Comparison of ENCODE assay signal across 10 cellular contexts in the genomic region with DNA sequence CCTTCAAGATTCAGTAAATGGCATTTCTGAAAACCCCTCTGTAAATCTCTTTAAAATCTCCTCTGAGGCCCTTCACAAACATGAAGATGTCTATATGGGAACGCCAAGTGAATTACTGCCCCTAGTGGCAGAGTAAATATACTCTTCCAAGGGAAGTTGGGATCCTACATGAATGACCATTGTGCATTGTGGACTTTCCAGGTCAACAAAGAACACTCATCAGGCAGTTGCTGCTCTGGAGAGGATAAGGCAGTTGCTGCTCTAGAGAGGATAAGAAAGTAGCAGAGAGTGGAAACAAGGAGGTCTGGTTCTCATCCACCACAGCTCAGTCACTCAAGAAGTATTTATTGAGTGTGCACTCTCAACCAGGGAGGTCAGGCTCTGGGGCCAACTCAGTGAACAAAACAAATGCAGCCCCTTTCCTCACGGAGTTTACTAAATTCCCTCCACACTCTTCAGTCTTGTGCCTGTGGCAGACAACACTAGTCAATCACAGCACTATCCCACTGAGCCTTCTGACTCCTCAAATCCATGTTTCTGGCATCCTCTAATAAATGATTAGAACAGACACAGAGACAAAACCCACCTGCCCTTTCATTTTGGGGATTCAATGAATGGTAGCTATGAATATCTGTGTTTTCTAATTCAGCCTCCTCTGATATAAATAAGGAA. TPM values are rescaled to one million over a fixed set of nuclear protein-coding genes. Genes with fewer than 3 reads are reported as not detected.
A peak's percentile ranks its signal among the peaks of the same experiment; 100 is the strongest.
DNase-seq lines count a peak whose midpoint lies in the region; ATAC-seq, FAIRE-seq and TF ChIP-seq lines count a peak whose summit lies in the region.
"Had no signal": no experiment of that assay in that cellular context is flagged by ENCODE, and none has a peak within 500 bp of the region (broad histone marks: within the 10 kb centered on the region; RNA-seq: fewer than 3 reads in every experiment).

No MANE protein-coding gene starts in this region.

- H4K20me1 ChIP-seq in HepG2 (ENCODE audit: insufficient read depth, low read length) = no peaks in the 10 kb centered on the region

- no peak overlapping the region for H3K4me3 ChIP-seq in HepG2 (replicated peaks in 1 of 3; ENCODE audit: insufficient read depth in 1 of 3, low read depth in 2 of 3, low read length in 3 of 3)

- BruUV-seq in HepG2 (replicated peaks; lab: Mats Ljungman, UMichigan) = no TSS peak

- H3K27ac ChIP-seq in HepG2 (ENCODE audit: extremely low read length, insufficient read depth, low read length) = no peak overlapping the region

- no peak overlapping the region for H3K9ac ChIP-seq in HepG2 (ENCODE audit: insufficient read depth, low read depth, low read length)

- H2AFZ ChIP-seq in HepG2 (ENCODE audit: low read length) = no peak overlapping the region

- TF ChIP-seq CTCF in HepG2 (CRISPR knock-in tag; IDR thresholded peaks at IDR 0.05) = peak; percentile 63

- WGBS in HepG2 (ENCODE audit: low lambda C conversion rate) = 3% methylated on average over 2 of the region's 2 CpGs

- POLR2A ChIA-PET in HEK293T (lab: Yijun Ruan, JAX) = no interaction called here
- POLR2A ChIA-PET in HepG2 (lab: Yijun Ruan, JAX) = no interaction called here

- peaks cover 0 to 3% of the 10 kb centered on the region in 2 experiments; a peak in 1 of 5 replicates for H3K27me3 ChIP-seq in HepG2 (ENCODE audit: control insufficient read depth in 1 of 2, insufficient read depth in 2 of 2, low read length in 2 of 2)

- CTCF ChIA-PET in HEK293T (lab: Yijun Ruan, JAX) = interaction anchor here (1.1 to 1.3 kb wide), 2 partner anchors 13 to 27 kb away, joined by 4 read pairs; no protein-coding TSS in a partner anchor
- CTCF ChIA-PET in HepG2 (lab: Yijun Ruan, JAX; ENCODE audit: low intra/inter-chr PET ratio, low total read pairs) = no interaction called here

- ATAC-seq in HepG2 = peak; percentile 84
- no peak for ATAC-seq in stimulated activated naive CD8-positive, alpha-beta T cell treated with anti-CD3 and anti-CD28 coated beads, Interleukin-15, Interleukin-2, amounts not matched to agents 100 U/mL and 50 U/mL, for 24 hours

- in situ Hi-C loops in HepG2 (cut with HindIII; ENCODE audit: extremely low pct_ligation_motif_present, low pct_unique_long_range_greater_than_20kb) = no loop called here

- no peak for TF ChIP-seq POLR2A in HepG2 (IDR thresholded peaks at IDR 0.05; ENCODE audit: insufficient read depth in 1 of 2, low read depth in 2 of 2, low read length in 2 of 2)

- H3K9me3 ChIP-seq in HepG2 (ENCODE audit: low read length) = no peaks in the 10 kb centered on the region

- no peaks in the 10 kb centered on the region for H3K36me3 ChIP-seq in HepG2 (replicated peaks in 1 of 2; ENCODE audit: control insufficient read depth in 1 of 2, insufficient read depth in 2 of 2, low read length in 2 of 2)

- FAIRE-seq in HepG2 (lab: Jason Lieb, UNC) = peak; percentile 61

- TF ChIP-seq EP300 in HepG2 (IDR thresholded peaks at IDR 0.05; ENCODE audit: low read depth in 2 of 2, low read length in 2 of 2) = no peak
- no peak for TF ChIP-seq EP300 in HepG2 (CRISPR knock-in tag; IDR thresholded peaks at IDR 0.05; ENCODE audit: borderline replicate concordance)

- intact Hi-C loops in HepG2 (cut with micrococcal nuclease; ENCODE audit: unreplicated experiment) = no loop called here

- DNase-seq in COR-L47 (lab: John Stamatoyannopoulos, UW) = peak; percentile 3
- peak; percentile 52 for DNase-seq in HEK293T (ENCODE audit: extremely low spot score)
- DNase-seq in SW480 (ENCODE audit: low spot score) = peak; percentile 49
- DNase-seq in HepG2 (ENCODE audit: low spot score) = peak; percentile 65
- DNase-seq in NCI-H1105 (lab: John Stamatoyannopoulos, UW) = no peak
- no peak for DNase-seq in HPDE6-E6E7 (ENCODE audit: extremely low spot score)
- no peak for DNase-seq in mucosa of gallbladder (ENCODE audit: low spot score)
- DNase-seq in stimulated activated naive CD8-positive, alpha-beta T cell treated with anti-CD3 and anti-CD28 coated beads, Interleukin-15, Interleukin-2, amounts not matched to agents 100 U/mL and 50 U/mL, for 24 hours = no peak
- DNase-seq: activated naive CD4-positive, alpha-beta T cell treated with anti-CD3 and anti-CD28 coated beads for 36 hours; NCI-H774 had no signal

- H3K4me2 ChIP-seq in HepG2 (ENCODE audit: low read depth, low read length) = no peak overlapping the region

- peaks cover 5% of the 10 kb centered on the region; the same call in 1 of the 2 replicates for H3K4me1 ChIP-seq in HepG2 (ENCODE audit: insufficient read depth, low read length)

- no peaks in the 10 kb centered on the region for H3K79me2 ChIP-seq in HepG2 (ENCODE audit: insufficient read depth, low read length)

- no peak for TF ChIP-seq RAD21 in HepG2 (CRISPR knock-in tag; IDR thresholded peaks at IDR 0.05)

TF ChIP-seq in HEK293T, 16 proteins besides CTCF, POLR2A, EP300 and RAD21:
- TF ChIP-seq SUZ12 (IDR thresholded peaks at IDR 0.05) (no peak), FOXM1 (IDR thresholded peaks at IDR 0.05; ENCODE audit: borderline replicate concordance) (no peak), FOXA1 (IDR thresholded peaks at IDR 0.05) (no peak), TARDBP (IDR thresholded peaks at IDR 0.05) (no peak), ELF4 (IDR thresholded peaks at IDR 0.05) (no peak)

TF ChIP-seq in HepG2, 621 proteins besides CTCF, POLR2A, EP300 and RAD21 (continues in another document):
- TF ChIP-seq ZNF331 (CRISPR knock-in tag; IDR thresholded peaks at IDR 0.05) (0 out of 2 replicates have a peak, but pooled peaks have one; percentile 20), SOX13 (IDR thresholded peaks at IDR 0.05) (no peak; the same call in 1 of the 2 replicates), SOX13 (CRISPR knock-in tag; conservative IDR thresholded peaks at IDR 0.05 in 1 of 2, IDR thresholded peaks at IDR 0.05 in 1 of 2) (peak in 1 of 2 experiments; percentile 76; a peak in 2 of 4 replicates), ZNF563 (CRISPR knock-in tag; IDR thresholded peaks at IDR 0.05) (no peak), ZNF644 (CRISPR knock-in tag; IDR thresholded peaks at IDR 0.05; ENCODE audit: low read depth) (0 out of 2 replicates have a peak, but pooled peaks have one; percentile 62), SOX5 (CRISPR knock-in tag; IDR thresholded peaks at IDR 0.05; ENCODE audit: borderline replicate concordance) (peak; percentile 55; the same call in 1 of the 2 replicates), EHMT2 (IDR thresholded peaks at IDR 0.05; ENCODE audit: borderline replicate concordance, low read depth, low read length) (0 out of 2 replicates have a peak, but pooled peaks have one; percentile 20), FOXA1 (IDR thresholded peaks at IDR 0.05) (no peak), FOXA1 (CRISPR knock-in tag; IDR thresholded peaks at IDR 0.05) (peak; percentile 57), ZNF704 (CRISPR knock-in tag; IDR thresholded peaks at IDR 0.05; ENCODE audit: borderline replicate concordance) (no peak), SAP130 (CRISPR knock-in tag; IDR thresholded peaks at IDR 0.05; ENCODE audit: low read depth) (0 out of 2 replicates have a peak, but pooled peaks have one; percentile 25), SOX6 (IDR thresholded peaks at IDR 0.05) (no peak), SOX6 (CRISPR knock-in tag; IDR thresholded peaks at IDR 0.05) (0 out of 2 replicates have a peak, but pooled peaks have one; percentile 35), ZNF329 (CRISPR knock-in tag; IDR thresholded peaks at IDR 0.05; ENCODE audit: low read depth) (no peak), FOXJ3 (CRISPR knock-in tag; IDR thresholded peaks at IDR 0.05; ENCODE audit: borderline replicate concordance) (no peak), MIER2 (CRISPR knock-in tag; IDR thresholded peaks at IDR 0.05) (peak; percentile 54)

RNA-seq across cellular contexts. Expression of gene SVOP, which starts 52.9 kb away (rescaled TPM):
- not detected in 2 replicates for total RNA-seq in HepG2 (2016; rRNA removed; fragmentation: Illumina TruSeq; extraction: Trizol)
- not detected in 2 replicates for total RNA-seq in HepG2 (2016; cell fraction: cytosol; rRNA removed; fragmentation: Illumina TruSeq; extraction: Trizol; ENCODE audit: low read depth)
- total RNA-seq in HepG2 (2016; cell fraction: insoluble cytoplasmic fraction; rRNA removed; fragmentation: Illumina TruSeq; extraction: Trizol) = 0.02 TPM in 1 of 2 replicates, not detected in the other
- total RNA-seq in HepG2 (2016; cell fraction: membrane; rRNA removed; fragmentation: Illumina TruSeq; extraction: Trizol) = not detected in 2 replicates
- total RNA-seq in HepG2 (2016; cell fraction: nucleus; rRNA removed; fragmentation: Illumina TruSeq; extraction: Trizol) = not detected in 2 replicates
- not detected in 2 replicates for polyA plus RNA-seq in HepG2 (2011; rRNA removed)
- polyA plus RNA-seq in HepG2 (2011; cell fraction: cytosol; rRNA removed) = not detected in 2 replicates
- polyA plus RNA-seq in HepG2 (2011; cell fraction: nucleus; rRNA removed) = not detected in 2 replicates
- polyA plus RNA-seq in HepG2 (2012) = not detected in 2 replicates
- not detected in 2 replicates for polyA plus RNA-seq in HepG2 (2016; cell fraction: cytosol; fragmentation: Illumina TruSeq; extraction: Trizol; ENCODE audit: low read depth)
- polyA plus RNA-seq in HepG2 (2016; cell fraction: insoluble cytoplasmic fraction; fragmentation: Illumina TruSeq; extraction: Trizol; ENCODE audit: low read depth) = 0.03 TPM in 1 of 2 replicates, not detected in the other
- polyA plus RNA-seq in HepG2 (2016; cell fraction: membrane; fragmentation: Illumina TruSeq; extraction: Trizol; ENCODE audit: low read depth) = not detected in 2 replicates
- not detected in 2 replicates for polyA plus RNA-seq in HepG2 (2016; cell fraction: nucleus; fragmentation: Illumina TruSeq; extraction: Trizol; ENCODE audit: insufficient read depth, low read depth)
- polyA minus RNA-seq in HepG2 (2011; rRNA and poly(A)+ RNA removed; ENCODE audit: low replicate concordance) = not detected in 2 replicates
- polyA minus RNA-seq in HepG2 (2011; cell fraction: cytosol; rRNA and poly(A)+ RNA removed) = not detected in 2 replicates
- polyA minus RNA-seq in HepG2 (2011; cell fraction: nucleus; rRNA and poly(A)+ RNA removed) = not detected in 2 replicates
- total RNA-seq in mucosa of gallbladder = 0.03 TPM
- total RNA-seq: activated naive CD4-positive, alpha-beta T cell treated with anti-CD3 and anti-CD28 coated beads for 36 hours had no signal

Comparison
In these comparisons a context has a peak if more than half of its experiments do, and no peak if none do; other contexts are left out.
1. DNase-seq: peak in COR-L47 (single experiment), HEK293T (single experiment), SW480 (single experiment) and HepG2 (single experiment); none in NCI-H1105 (single experiment), HPDE6-E6E7 (single experiment), mucosa of gallbladder (single experiment) and stimulated activated naive CD8-positive, alpha-beta T cell treated with anti-CD3 and anti-CD28 coated beads, Interleukin-15, Interleukin-2, amounts not matched to agents 100 U/mL and 50 U/mL, for 24 hours (single experiment).